Comparison of ENCODE assay signal across 8 cellular contexts in the genomic region with DNA sequence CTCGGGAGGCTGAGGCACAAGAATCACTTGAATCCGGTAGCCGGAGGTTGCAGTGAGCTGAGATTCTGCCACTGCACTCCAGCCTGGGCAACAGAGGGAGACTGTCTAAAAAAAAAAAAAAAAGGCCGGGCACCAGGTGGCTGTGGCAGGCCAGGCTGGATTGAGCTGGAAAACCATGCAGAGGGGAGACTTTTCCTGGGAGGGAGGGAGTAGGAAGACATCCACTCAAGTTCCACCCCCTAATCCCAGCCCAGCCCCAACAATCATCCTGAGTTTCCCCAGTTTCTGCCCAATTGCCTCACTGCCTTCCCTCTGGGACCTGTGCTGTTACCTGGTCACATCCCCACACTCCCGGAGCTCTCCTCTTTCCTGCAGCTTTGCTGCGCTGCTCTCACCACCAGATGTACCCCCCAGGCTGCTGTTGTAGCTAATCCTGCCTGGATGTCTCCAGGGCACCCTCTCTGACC. TPM values are rescaled to one million over a fixed set of nuclear protein-coding genes. Genes with fewer than 3 reads are reported as not detected.
DNase-seq lines count a peak whose midpoint lies in the region; ATAC-seq and TF ChIP-seq lines count a peak whose summit lies in the region.

No MANE protein-coding gene starts in this region.

- H3K9me3 ChIP-seq in left ventricle myocardium inferior (replicated peaks), result no peaks in the 10 kb centered on the region
- no peaks in the 10 kb centered on the region for H3K9me3 ChIP-seq in heart right ventricle
- no peaks in the 10 kb centered on the region for H3K9me3 ChIP-seq in OCI-LY1 (ENCODE audit: low read length)
- no peaks in the 10 kb centered on the region for H3K9me3 ChIP-seq in esophagus squamous epithelium
- no peaks in the 10 kb centered on the region for H3K9me3 ChIP-seq in aorta (ENCODE audit: control insufficient read depth, low read length)

- no peaks in the 10 kb centered on the region for H3K36me3 ChIP-seq in left ventricle myocardium inferior
- H3K36me3 ChIP-seq in heart right ventricle, result no peaks in the 10 kb centered on the region
- H3K36me3 ChIP-seq in OCI-LY1 (ENCODE audit: insufficient read depth, low read length), result no peaks in the 10 kb centered on the region
- no peaks in the 10 kb centered on the region for H3K36me3 ChIP-seq in esophagus squamous epithelium
- H3K36me3 ChIP-seq in aorta (ENCODE audit: control insufficient read depth in 1 of 2, insufficient read depth in 2 of 2, low read length in 1 of 2), result no peaks in the 10 kb centered on the region

- H3K9me2 ChIP-seq in OCI-LY1 (ENCODE audit: low read depth, low read length), result no peaks in the 10 kb centered on the region

- H4K20me1 ChIP-seq in OCI-LY1 (ENCODE audit: insufficient read depth, low read length), result no peaks in the 10 kb centered on the region

- H3K27me3 ChIP-seq in left ventricle myocardium inferior (ENCODE audit: low read depth) (no peaks in the 10 kb centered on the region), heart right ventricle (peaks cover 0 to 37% (median 0%) of the 10 kb centered on the region in 7 donors), OCI-LY1 (ENCODE audit: insufficient read depth, low read length) (no peaks in the 10 kb centered on the region), esophagus squamous epithelium (no peaks in the 10 kb centered on the region), aorta (ENCODE audit: control insufficient read depth in 1 of 2, insufficient read depth in 2 of 2, low read length in 1 of 2) (no peaks in the 10 kb centered on the region)

- TF ChIP-seq POLR2A in esophagus squamous epithelium (IDR thresholded peaks at IDR 0.05), result no peak

- H3K9ac ChIP-seq in OCI-LY1 (ENCODE audit: low read length), result peak overlapping the region; percentile 82; the same call in 1 of the 2 replicates

- TF ChIP-seq CTCF in left ventricle myocardium inferior (IDR thresholded peaks at IDR 0.05; ENCODE audit: borderline replicate concordance) (no peak), heart right ventricle (IDR thresholded peaks at IDR 0.05) (no peak), OCI-LY1 (IDR thresholded peaks at IDR 0.05; ENCODE audit: low read length) (no peak), esophagus squamous epithelium (IDR thresholded peaks at IDR 0.05) (no peak), foreskin fibroblast (IDR thresholded peaks at IDR 0.05; ENCODE audit: low read depth, low read length) (no peak)

- 53 to 76% methylated on average over 5 to 6 of the region's 6 CpGs for WGBS in heart right ventricle, 2 donors
- 64 to 79% methylated on average over 5 to 6 of the region's 6 CpGs for WGBS in esophagus squamous epithelium, 2 donors
- 31 to 54% methylated on average over 5 to 6 of the region's 6 CpGs for WGBS in aorta, 2 donors

- DNase-seq in left ventricle myocardium inferior, result no peak
- DNase-seq in heart right ventricle, result no peak
- no peak for DNase-seq in esophagus squamous epithelium (lab: John Stamatoyannopoulos, UW)
- DNase-seq in aorta, result no peak
- DNase-seq in SIG-M5 treated with dmso at 0.1 percent for 504 hours (lab: John Stamatoyannopoulos, UW; ENCODE audit: unreplicated experiment), result no peak
- DNase-seq in foreskin fibroblast, result no peak

- H3K4me1 ChIP-seq in left ventricle myocardium inferior (no peaks in the 10 kb centered on the region), heart right ventricle (peaks cover 0 to 11% (median 0%) of the 10 kb centered on the region in 9 donors), OCI-LY1 (ENCODE audit: insufficient read depth, low read length, severe bottlenecking) (peaks cover 30% of the 10 kb centered on the region), esophagus squamous epithelium (peaks cover 0 to 13% (median 7%) of the 10 kb centered on the region in 3 donors), aorta (ENCODE audit: control insufficient read depth in 1 of 2, insufficient read depth in 2 of 2, low read length in 2 of 2) (no peaks in the 10 kb centered on the region)

- H3K27ac ChIP-seq in left ventricle myocardium inferior (replicated peaks) (peak overlapping the region; percentile 52), heart right ventricle (peak overlapping the region in 1 of 10 donors; percentile 21), OCI-LY1 (ENCODE audit: low read depth, low read length, poor library complexity, severe bottlenecking) (peak overlapping the region; percentile 100), esophagus squamous epithelium (peak overlapping the region; percentile 59 to 84 (median 78)), aorta (ENCODE audit: low read depth in 1 of 2, low read length in 2 of 2) (peak overlapping the region in 1 of 2 donors; percentile 2)

- ATAC-seq in heart right ventricle, result no peak
- peak; percentile 51 for ATAC-seq in aorta (ENCODE audit: low FRiP score)
- ATAC-seq in GM18873 (IDR thresholded peaks at IDR 0.05; ENCODE audit: low FRiP score, unreplicated experiment), result no peak

- H2AFZ ChIP-seq in OCI-LY1 (ENCODE audit: low read length), result no peak overlapping the region

- no peak overlapping the region for H3K4me3 ChIP-seq in left ventricle myocardium inferior
- no peak overlapping the region for H3K4me3 ChIP-seq in heart right ventricle
- peak overlapping the region; percentile 52 for H3K4me3 ChIP-seq in OCI-LY1 (ENCODE audit: low read depth, low read length, poor library complexity, severe bottlenecking)
- no peak overlapping the region for H3K4me3 ChIP-seq in esophagus squamous epithelium
- H3K4me3 ChIP-seq in aorta (ENCODE audit: low read length in 2 of 2), result no peak overlapping the region
- no peak overlapping the region for H3K4me3 ChIP-seq in foreskin fibroblast (ENCODE audit: low read depth in 1 of 2, low read length in 2 of 2)

- peaks cover 7% of the 10 kb centered on the region; the same call in 1 of the 2 replicates for H3F3A ChIP-seq in OCI-LY1 (ENCODE audit: insufficient read depth, low read length)

- H3K4me2 ChIP-seq in OCI-LY1 (ENCODE audit: low read length), result peak overlapping the region; percentile 58

- intact Hi-C loops in left ventricle myocardium inferior (cut with micrococcal nuclease) (no loop called here), heart right ventricle (cut with DNase I) (loop anchor here in 1 of 10 donors (2.0 kb wide), 1 partner anchor 20 kb away; no protein-coding TSS in a partner anchor), esophagus squamous epithelium (cut with DNase I) (no loop called here), aorta (cut with DNase I) (no loop called here)

- H3K79me2 ChIP-seq in OCI-LY1 (ENCODE audit: insufficient read depth, low read length), result no peaks in the 10 kb centered on the region

RNA-seq across cellular contexts. Expression of gene TSPYL2, which starts 9.0 kb away (rescaled TPM):
- 37.0 TPM for total RNA-seq in left ventricle myocardium inferior
- 10 to 100 TPM; 17.2 to 48.8 (median 25.5) TPM for total RNA-seq in heart right ventricle
- polyA plus RNA-seq in heart right ventricle, result 100 to 1,000 TPM in 1 of 2 donors, 10 to 100 TPM in 1; 54.4 to 136 TPM
- 10 to 100 TPM in 1 of 4 donors, 1 to 10 TPM in 3; 4.4 to 40.1 (median 5.3) TPM for total RNA-seq in esophagus squamous epithelium
- 10 to 100 TPM; 65.0 to 89.3 TPM for total RNA-seq in aorta
- polyA plus RNA-seq in aorta, result 100 to 1,000 TPM in 1 of 2 donors, 10 to 100 TPM in 1; 29.3 to 256 TPM

RNA-seq across cellular contexts. Expression of gene KANTR, which starts 20.8 kb away (rescaled TPM):
- total RNA-seq in left ventricle myocardium inferior (5.0 TPM), heart right ventricle (10 to 100 TPM in 2 of 10 donors, 1 to 10 TPM in 8; 2.7 to 11.5 (median 7.0) TPM), esophagus squamous epithelium (10 to 100 TPM in 1 of 4 donors, 1 to 10 TPM in 3; 3.5 to 15.6 (median 5.3) TPM), aorta (10 to 100 TPM; 16.6 to 27.7 TPM)
- polyA plus RNA-seq in heart right ventricle (10 to 100 TPM in 1 of 2 donors, 1 to 10 TPM in 1; 2.1 to 12.6 TPM), aorta (1 to 10 TPM; 1.6 to 9.4 TPM)

RNA-seq across cellular contexts. Expression of gene GPR173, which starts 24.6 kb away (rescaled TPM):
- total RNA-seq in left ventricle myocardium inferior (0.25 TPM), heart right ventricle (1 to 10 TPM in 3 of 10 donors, under 1 TPM in 7; 0.54 to 2.5 (median 0.73) TPM), esophagus squamous epithelium (under 1 TPM in 3 of 4 donors, not detected in 1; 0.09 to 0.57 (median 0.18) TPM), aorta (1 to 10 TPM; 4.0 to 7.1 TPM)
- polyA plus RNA-seq in heart right ventricle (under 1 TPM; 0.70 to 0.95 TPM), aorta (1 to 10 TPM in 1 of 2 donors, under 1 TPM in 1; under 0.01 to 1.6 TPM)
